9 cellular contexts compared by ENCODE assay signal in the genomic region with DNA sequence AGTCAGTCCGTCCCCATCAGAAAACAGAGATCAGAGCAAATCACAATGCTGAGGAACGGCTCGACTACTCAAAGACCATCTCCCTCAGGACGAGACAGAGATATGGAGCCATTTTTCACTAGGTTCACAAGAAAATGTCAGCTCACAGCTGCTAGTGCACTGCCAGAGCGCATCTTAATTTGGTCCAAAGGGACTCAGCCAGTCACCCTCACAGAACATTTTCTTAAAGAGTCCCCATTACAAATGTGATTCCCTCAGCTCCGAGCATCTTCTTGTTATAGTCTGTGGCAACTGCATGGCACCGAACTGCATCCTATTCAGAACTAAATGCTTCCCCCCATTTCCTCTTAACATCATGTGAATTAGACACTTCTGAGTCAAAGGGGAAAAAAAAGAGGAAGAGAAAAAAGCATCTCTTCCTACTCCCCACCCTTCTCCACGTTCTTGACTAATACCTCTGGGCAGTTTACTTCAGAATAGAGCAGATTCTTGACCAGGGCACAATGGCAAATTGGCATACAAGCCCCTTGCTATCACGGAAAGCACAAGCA.
DNase-seq lines count a peak whose midpoint lies in the region; ATAC-seq and TF ChIP-seq lines count a peak whose summit lies in the region.
"Had no signal": no experiment of that assay in that cellular context is flagged by ENCODE, and none has a peak within 500 bp of the region (broad histone marks: within the 10 kb centered on the region; RNA-seq: fewer than 3 reads in every experiment).

No MANE protein-coding gene starts in this region.

- no peak overlapping the region for H3K4me3 Mint-ChIP-seq in T-cell
- H3K4me3 Mint-ChIP-seq: T-helper 1 cell treated with Interleukin-12 subunit alpha and Interleukin-12 subunit beta and Interleukin-4 antibody, amounts not matched to agents 30 μg/mL and 1 μg/mL, for 36 hours had no signal

- no peak for TF ChIP-seq POLR2A in vagina (IDR thresholded peaks at IDR 0.05)

- H3K36me3 Mint-ChIP-seq in T-cell = no peaks in the 10 kb centered on the region
- no peaks in the 10 kb centered on the region for H3K36me3 Mint-ChIP-seq in activated naive CD4-positive, alpha-beta T cell treated with anti-CD3 and anti-CD28 coated beads, Interleukin-2, amount 50 U/mL, for 72 hours

- H3K4me3 ChIP-seq in iPS DF 6.9 (ENCODE audit: low read length) (peak overlapping the region; percentile 71; the same call in 1 of the 2 replicates), vagina (peak overlapping the region; percentile 9 to 28)

- H3K9me3 ChIP-seq in iPS DF 6.9 (ENCODE audit: control insufficient read depth, insufficient read depth, low read length) (no peaks in the 10 kb centered on the region), vagina (no peaks in the 10 kb centered on the region)

- ATAC-seq in GM19023 (IDR thresholded peaks at IDR 0.05; ENCODE audit: unreplicated experiment) = peak; percentile 82
- peak; percentile 76 for ATAC-seq in HG02943 (IDR thresholded peaks at IDR 0.05; ENCODE audit: low read depth, unreplicated experiment)
- ATAC-seq in T-cell (replicated peaks in 1 of 4) = no peak
- no peak for ATAC-seq in activated naive CD4-positive, alpha-beta T cell treated with anti-CD3 and anti-CD28 coated beads, Interleukin-2, amount 50 U/mL, for 72 hours

- no peak overlapping the region for H3K27ac Mint-ChIP-seq in T-cell
- H3K27ac Mint-ChIP-seq in activated naive CD4-positive, alpha-beta T cell treated with anti-CD3 and anti-CD28 coated beads, Interleukin-2, amount 50 U/mL, for 72 hours = no peak overlapping the region
- H3K27ac Mint-ChIP-seq: T-helper 1 cell treated with Interleukin-12 subunit alpha and Interleukin-12 subunit beta and Interleukin-4 antibody, amounts not matched to agents 30 μg/mL and 1 μg/mL, for 36 hours had no signal

- no CpG with 5 or more reads among the region's 9 CpGs for WGBS in iPS DF 6.9 (ENCODE audit: insufficient coverage, insufficient read length)

- DNase-seq in NOMO-1 treated with dmso at 0.1 percent for 144 hours (lab: John Stamatoyannopoulos, UW; ENCODE audit: unreplicated experiment) = peak; percentile 29
- no peak for DNase-seq in iPS DF 6.9 (ENCODE audit: low read depth, low spot score)
- no peak for DNase-seq in vagina (ENCODE audit: extremely low spot score in 2 of 2)
- DNase-seq in T-cell = no peak
- no peak for DNase-seq in activated naive CD4-positive, alpha-beta T cell treated with anti-CD3 and anti-CD28 coated beads, Interleukin-2, amount 50 U/mL, for 72 hours (ENCODE audit: low spot score in 2 of 2)
- DNase-seq in activated CD4-positive, alpha-beta T cell treated with anti-CD3 and anti-CD28 coated beads for 48 hours = no peak

- peaks cover 0 to 6% (median 0%) of the 10 kb centered on the region in 3 donors for H3K9me3 Mint-ChIP-seq in T-cell
- peaks cover 3% of the 10 kb centered on the region in 2 donors for H3K9me3 Mint-ChIP-seq in activated naive CD4-positive, alpha-beta T cell treated with anti-CD3 and anti-CD28 coated beads, Interleukin-2, amount 50 U/mL, for 72 hours
- H3K9me3 Mint-ChIP-seq: T-helper 1 cell treated with Interleukin-12 subunit alpha and Interleukin-12 subunit beta and Interleukin-4 antibody, amounts not matched to agents 30 μg/mL and 1 μg/mL, for 36 hours had no signal

- no peak overlapping the region for H3K27ac ChIP-seq in iPS DF 6.9 (ENCODE audit: low read length)
- no peak overlapping the region for H3K27ac ChIP-seq in vagina

- no peaks in the 10 kb centered on the region for H3K4me1 Mint-ChIP-seq in T-cell

- TF ChIP-seq CTCF in vagina (IDR thresholded peaks at IDR 0.05) = no peak

- no peaks in the 10 kb centered on the region for H3K36me3 ChIP-seq in iPS DF 6.9 (ENCODE audit: control insufficient read depth, insufficient read depth, low read length)
- H3K36me3 ChIP-seq in vagina = no peaks in the 10 kb centered on the region

- CTCF ChIA-PET in T-cell (lab: Charles Lee) = no interaction called here

- H3K27me3 Mint-ChIP-seq in T-cell = peaks cover 3 to 5% of the 10 kb centered on the region in 2 donors

- intact Hi-C loops in vagina (cut with DNase I) = no loop called here

- POLR2A ChIA-PET in T-cell (lab: Charles Lee) = no interaction called here

- H3K27me3 ChIP-seq in iPS DF 6.9 (ENCODE audit: control insufficient read depth, insufficient read depth, low read length) (no peaks in the 10 kb centered on the region), vagina (no peaks in the 10 kb centered on the region)

- no peaks in the 10 kb centered on the region for H3K4me1 ChIP-seq in iPS DF 6.9 (ENCODE audit: control insufficient read depth, insufficient read depth, low read length)
- H3K4me1 ChIP-seq in vagina = peaks cover 16% of the 10 kb centered on the region

Comparison
In these comparisons a context has a peak if more than half of its experiments do, and no peak if none do; other contexts are left out.
1. ATAC-seq: peak in GM19023 (single experiment) and HG02943 (single experiment); none in T-cell (0 of 4) and activated naive CD4-positive, alpha-beta T cell treated with anti-CD3 and anti-CD28 coated beads, Interleukin-2, amount 50 U/mL, for 72 hours (0 of 2).